1 cellular context compared by ENCODE assay signal in genomic region chr2:101121174-101121573, GRCh38.
TF ChIP-seq lines count a peak whose summit lies in the region.

No MANE protein-coding gene starts in this region.

TF ChIP-seq in HepG2, 621 proteins besides CTCF, POLR2A, EP300 and RAD21 (continued from another document):
- TF ChIP-seq ZBTB33 (CRISPR knock-in tag; IDR thresholded peaks at IDR 0.05), result 0 out of 2 replicates have a peak, but pooled peaks have one; percentile 5
- no peak for TF ChIP-seq SNAPC2 (CRISPR knock-in tag; IDR thresholded peaks at IDR 0.05)
- TF ChIP-seq ZMYM3 (CRISPR knock-in tag; IDR thresholded peaks at IDR 0.05), result peak; percentile 81
